ENCODE assay signal across 23 cellular contexts in the genomic region with DNA sequence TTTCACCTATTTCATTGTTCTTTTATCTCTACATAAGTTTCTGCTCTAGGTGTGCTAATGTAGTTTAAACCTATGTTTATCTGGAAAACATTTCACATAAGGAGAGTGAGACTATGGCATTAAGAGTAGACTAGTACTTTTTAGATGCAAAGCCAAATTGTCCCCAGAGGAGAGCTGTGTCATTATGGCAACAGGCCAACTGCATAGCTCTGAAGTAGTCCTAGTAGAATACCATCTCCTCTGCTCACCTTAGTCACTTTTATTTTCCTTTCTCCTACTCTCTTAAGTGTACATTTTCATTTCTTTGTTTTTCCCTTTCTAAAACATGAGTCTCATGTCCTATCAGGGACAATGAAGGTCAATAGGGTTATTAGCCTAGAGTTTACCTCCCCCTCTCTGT.
DNase-seq lines count a peak whose midpoint lies in the region; ATAC-seq and TF ChIP-seq lines count a peak whose summit lies in the region.
"Had no signal": no experiment of that assay in that cellular context is flagged by ENCODE, and none has a peak within 500 bp of the region (broad histone marks: within the 10 kb centered on the region; RNA-seq: fewer than 3 reads in every experiment).

No MANE protein-coding gene starts in this region.

- no peak overlapping the region for H3K27ac ChIP-seq in GM23248
- peak overlapping the region in 1 of 3 donors; percentile 87 for H3K27ac ChIP-seq in right lobe of liver
- H3K27ac ChIP-seq in aorta (ENCODE audit: low read depth in 1 of 2, low read length in 2 of 2), result no peak overlapping the region
- H3K27ac ChIP-seq: 22Rv1; BLaER1 treated with 17β-estradiol and CSF1 and Interleukin-3, amounts not matched to agents 10 nM and 100 nM; body of pancreas; colonic mucosa; lower lobe of right lung; SJSA1; spleen; upper lobe of left lung had no signal

- peaks cover 56% of the 10 kb centered on the region for H3K79me2 ChIP-seq in GM23248 (ENCODE audit: insufficient read depth)

- H3K36me3 ChIP-seq in GM23248 (ENCODE audit: low read depth) (peaks cover 12% of the 10 kb centered on the region), adipocyte (ENCODE audit: control insufficient read depth, insufficient read depth, low read length, severe bottlenecking) (peaks cover 22% of the 10 kb centered on the region), right lobe of liver (no peaks in the 10 kb centered on the region), aorta (ENCODE audit: control insufficient read depth in 1 of 2, insufficient read depth in 2 of 2, low read length in 1 of 2) (no peaks in the 10 kb centered on the region)
- H3K36me3 ChIP-seq: BLaER1 treated with 17β-estradiol and CSF1 and Interleukin-3, amounts not matched to agents 10 nM and 100 nM; colonic mucosa; lower lobe of right lung; spleen; upper lobe of left lung had no signal

- H4K20me1 ChIP-seq in GM23248 (ENCODE audit: insufficient read depth), result peaks cover 8% of the 10 kb centered on the region; the same call in 1 of the 2 replicates
- H4K20me1 ChIP-seq: BLaER1 treated with 17β-estradiol and CSF1 and Interleukin-3, amounts not matched to agents 10 nM and 100 nM had no signal

- peak in 3 of 4 donors; percentile 13 to 39 (median 13) for ATAC-seq in right lobe of liver
- no peak for ATAC-seq in GM19467 (IDR thresholded peaks at IDR 0.05; ENCODE audit: unreplicated experiment)
- ATAC-seq in aorta (ENCODE audit: low FRiP score), result no peak
- ATAC-seq: activated T-helper 17 cell treated with anti-CD3 and anti-CD28 coated beads, Interleukin-2, amount 50 U/mL, for 72 hours; body of pancreas; GM12878; lower lobe of right lung; T-helper 17 cell had no signal

- no peaks in the 10 kb centered on the region for H3K9me2 ChIP-seq in GM23248 (ENCODE audit: insufficient read depth)

- H3K27me3 ChIP-seq in GM23248 (replicated peaks; ENCODE audit: insufficient read depth), result no peaks in the 10 kb centered on the region
- H3K27me3 ChIP-seq in adipocyte (replicated peaks; ENCODE audit: control insufficient read depth, insufficient read depth, low read length), result no peaks in the 10 kb centered on the region
- H3K27me3 ChIP-seq in right lobe of liver, result no peaks in the 10 kb centered on the region
- H3K27me3 ChIP-seq in aorta (ENCODE audit: control insufficient read depth in 1 of 2, insufficient read depth in 2 of 2, low read length in 1 of 2), result no peaks in the 10 kb centered on the region
- H3K27me3 ChIP-seq: BLaER1 treated with 17β-estradiol and CSF1 and Interleukin-3, amounts not matched to agents 10 nM and 100 nM; body of pancreas; colonic mucosa; SJSA1; spleen; upper lobe of left lung had no signal

- 0 out of 2 replicates have a peak, but pooled peaks cover 15% of the 10 kb centered on the region for H3F3A ChIP-seq in GM23248 (ENCODE audit: insufficient read depth)

- in situ Hi-C loops in GM23248 (cut with MboI), result no loop called here

- H3K4me3 ChIP-seq in GM23248, result no peak overlapping the region
- no peak overlapping the region for H3K4me3 ChIP-seq in adipocyte (ENCODE audit: low read length)
- no peak overlapping the region for H3K4me3 ChIP-seq in right lobe of liver
- no peak overlapping the region for H3K4me3 ChIP-seq in aorta (ENCODE audit: low read length in 2 of 2)
- H3K4me3 ChIP-seq: BLaER1 treated with 17β-estradiol and CSF1 and Interleukin-3, amounts not matched to agents 10 nM and 100 nM; body of pancreas; colonic mucosa; GM12878; lower lobe of right lung; SJSA1; spleen; upper lobe of left lung had no signal

- H3K4me1 ChIP-seq in GM23248 (ENCODE audit: insufficient read depth) (peaks cover 25% of the 10 kb centered on the region), adipocyte (ENCODE audit: control insufficient read depth, insufficient read depth, low read length) (peaks cover 49% of the 10 kb centered on the region), right lobe of liver (peaks cover 0 to 8% (median 3%) of the 10 kb centered on the region in 4 donors), aorta (ENCODE audit: control insufficient read depth in 1 of 2, insufficient read depth in 2 of 2, low read length in 2 of 2) (peaks cover 2 to 9% of the 10 kb centered on the region in 2 donors)
- H3K4me1 ChIP-seq: body of pancreas, colonic mucosa, lower lobe of right lung, spleen, upper lobe of left lung had no signal

- intact Hi-C loops in right lobe of liver (cut with DNase I) (no loop called here), aorta (cut with DNase I) (no loop called here)

- no peaks in the 10 kb centered on the region for H3K9me3 ChIP-seq in GM23248 (ENCODE audit: low read depth)
- no peaks in the 10 kb centered on the region for H3K9me3 ChIP-seq in adipocyte (ENCODE audit: control insufficient read depth, low read length)
- H3K9me3 ChIP-seq in right lobe of liver, result no peaks in the 10 kb centered on the region
- H3K9me3 ChIP-seq in aorta (ENCODE audit: control insufficient read depth, low read length), result no peaks in the 10 kb centered on the region
- H3K9me3 ChIP-seq: BLaER1 treated with 17β-estradiol and CSF1 and Interleukin-3, amounts not matched to agents 10 nM and 100 nM; body of pancreas; colonic mucosa; lower lobe of right lung; SJSA1; spleen; upper lobe of left lung had no signal

- TF ChIP-seq POLR2A in right lobe of liver (IDR thresholded peaks at IDR 0.05), result no peak

- TF ChIP-seq CTCF in right lobe of liver (IDR thresholded peaks at IDR 0.05), result no peak

- H2AFZ ChIP-seq in GM23248, result no peak overlapping the region

- H3K4me2 ChIP-seq in GM23248 (ENCODE audit: unreplicated experiment), result no peak overlapping the region
- H3K4me2 ChIP-seq: BLaER1 treated with 17β-estradiol and CSF1 and Interleukin-3, amounts not matched to agents 10 nM and 100 nM had no signal

- DNase-seq in DMS53 (lab: John Stamatoyannopoulos, UW), result peak; percentile 23
- DNase-seq in DMS53 treated with DMSO at 0.1 percent for 48 hours (lab: John Stamatoyannopoulos, UW; ENCODE audit: unreplicated experiment), result no peak
- peak; percentile 56 for DNase-seq in GM23248
- DNase-seq in adipocyte (ENCODE audit: low read depth), result peak; percentile 27
- DNase-seq in right lobe of liver, result no peak
- DNase-seq in aorta, result no peak
- DNase-seq in germinal center (ENCODE audit: low spot score), result no peak
- DNase-seq: activated CD4-positive, alpha-beta T cell treated with anti-CD3 and anti-CD28 coated beads, Interleukin-2, amount 10 ng/mL, durations not matched to agents 24 days and 14 days; activated naive CD8-positive, alpha-beta T cell treated with anti-CD3 and anti-CD28 coated beads for 36 hours; body of pancreas; colonic mucosa; lower lobe of right lung; NCI-H2081; NCI-H526 treated with DMSO at 0.1 percent for 48 hours; spleen; T-helper 17 cell; upper lobe of left lung had no signal

- H3K9ac ChIP-seq in GM23248 (no peak overlapping the region), adipocyte (ENCODE audit: low read length) (no peak overlapping the region)
- H3K9ac ChIP-seq: BLaER1 treated with 17β-estradiol and CSF1 and Interleukin-3, amounts not matched to agents 10 nM and 100 nM had no signal

Comparison
In these comparisons a context has a peak if more than half of its experiments do, and no peak if none do; other contexts are left out.
1. DNase-seq: peak in DMS53 (single experiment), GM23248 (single experiment) and adipocyte (single experiment); none in DMS53 treated with DMSO at 0.1 percent for 48 hours (single experiment), right lobe of liver (0 of 3), aorta (0 of 2) and germinal center (single experiment).
2. ATAC-seq: peak in right lobe of liver (3 of 4); none in GM19467 (single experiment) and aorta (single experiment).